ENCODE assay signal across 2 cellular contexts in genomic region chr1:40939320-40940059, GRCh38.
TF ChIP-seq lines count a peak whose summit lies in the region.

No MANE protein-coding gene starts in this region.

TF ChIP-seq in IMR-90, 13 proteins besides CTCF, POLR2A, EP300 and RAD21:
- TF ChIP-seq MAZ (IDR thresholded peaks at IDR 0.05; ENCODE audit: borderline replicate concordance, low read depth, low read length) (no peak), CEBPB (IDR thresholded peaks at IDR 0.05; ENCODE audit: low read depth, low read length) (peak; percentile 90)
TF ChIP-seq in IMR-90: peak in this region for 1.

TF ChIP-seq in HepG2, 621 proteins besides CTCF, POLR2A, EP300 and RAD21 (continues in another document):
- peak; percentile 41; the same call in 1 of the 2 replicates for TF ChIP-seq KDM6A (CRISPR knock-in tag; IDR thresholded peaks at IDR 0.05; ENCODE audit: low read depth)
- TF ChIP-seq CREM (IDR thresholded peaks at IDR 0.05) = peak; percentile 44; the same call in 1 of the 2 replicates
- no peak for TF ChIP-seq CREM (CRISPR knock-in tag; IDR thresholded peaks at IDR 0.05)
- 0 out of 2 replicates have a peak, but pooled peaks have one; percentile 49 for TF ChIP-seq ZNF275 (CRISPR knock-in tag; IDR thresholded peaks at IDR 0.05; ENCODE audit: borderline replicate concordance)
- no peak; the same call in 1 of the 2 replicates for TF ChIP-seq ZNF501 (CRISPR knock-in tag; IDR thresholded peaks at IDR 0.05)
- TF ChIP-seq ZNF766 (CRISPR knock-in tag; IDR thresholded peaks at IDR 0.05; ENCODE audit: borderline replicate concordance) = no peak
- no peak for TF ChIP-seq ZNF589 (CRISPR knock-in tag; conservative IDR thresholded peaks at IDR 0.05)
- 0 out of 2 replicates have a peak, but pooled peaks have one; percentile 56 for TF ChIP-seq ZNF609 (CRISPR knock-in tag; IDR thresholded peaks at IDR 0.05; ENCODE audit: borderline replicate concordance)
- no peak for TF ChIP-seq PBX3 (CRISPR knock-in tag; IDR thresholded peaks at IDR 0.05; ENCODE audit: borderline replicate concordance)
- TF ChIP-seq ZSCAN25 (CRISPR knock-in tag; IDR thresholded peaks at IDR 0.05) = 0 out of 2 replicates have a peak, but pooled peaks have one; percentile 35
- TF ChIP-seq KAT8 (CRISPR knock-in tag; IDR thresholded peaks at IDR 0.05) = peak; percentile 54
- TF ChIP-seq STAG1 (CRISPR knock-in tag; IDR thresholded peaks at IDR 0.05) = no peak
- TF ChIP-seq TFDP1 (CRISPR knock-in tag; IDR thresholded peaks at IDR 0.05; ENCODE audit: borderline replicate concordance) = peak; percentile 45; the same call in 1 of the 2 replicates
- no peak; the same call in 1 of the 2 replicates for TF ChIP-seq ZNF362 (CRISPR knock-in tag; IDR thresholded peaks at IDR 0.05; ENCODE audit: borderline replicate concordance)
- TF ChIP-seq ZFAT (CRISPR knock-in tag; conservative IDR thresholded peaks at IDR 0.05) = no peak
- TF ChIP-seq ZNF569 (CRISPR knock-in tag; IDR thresholded peaks at IDR 0.05; ENCODE audit: borderline replicate concordance) = no peak
- TF ChIP-seq BHLHE40 (IDR thresholded peaks at IDR 0.05; ENCODE audit: low read length) = peak; percentile 68; the same call in 1 of the 2 replicates
- no peak for TF ChIP-seq ZNF101 (CRISPR knock-in tag; IDR thresholded peaks at IDR 0.05; ENCODE audit: borderline replicate concordance, low read depth)
- TF ChIP-seq ATF2 (CRISPR knock-in tag; IDR thresholded peaks at IDR 0.05) = peak; percentile 89
- 0 out of 2 replicates have a peak, but pooled peaks have one; percentile 33 for TF ChIP-seq ZNF607 (CRISPR knock-in tag; IDR thresholded peaks at IDR 0.05; ENCODE audit: borderline replicate concordance)
- TF ChIP-seq ZNF674 (CRISPR knock-in tag; IDR thresholded peaks at IDR 0.05; ENCODE audit: low read depth) = no peak
- TF ChIP-seq TCF12 (IDR thresholded peaks at IDR 0.05) = no peak
- TF ChIP-seq TCF12 (CRISPR knock-in tag; IDR thresholded peaks at IDR 0.05) = no peak
- peak; percentile 87 for TF ChIP-seq ZGPAT (CRISPR knock-in tag; IDR thresholded peaks at IDR 0.05)
- TF ChIP-seq LBX2 (CRISPR knock-in tag; IDR thresholded peaks at IDR 0.05; ENCODE audit: borderline replicate concordance) = no peak
- TF ChIP-seq ZNF292 (CRISPR knock-in tag; IDR thresholded peaks at IDR 0.05; ENCODE audit: borderline replicate concordance, low read depth) = peak; percentile 95
- TF ChIP-seq KMT2B (CRISPR knock-in tag; IDR thresholded peaks at IDR 0.05) = peak; percentile 54; the same call in 1 of the 2 replicates
- TF ChIP-seq MXD4 (CRISPR knock-in tag; IDR thresholded peaks at IDR 0.05) = 0 out of 2 replicates have a peak, but pooled peaks have one; percentile 62
- peak; percentile 48; the same call in 1 of the 2 replicates for TF ChIP-seq ZNF335 (CRISPR knock-in tag; IDR thresholded peaks at IDR 0.05)
- no peak for TF ChIP-seq ZNF570 (CRISPR knock-in tag; IDR thresholded peaks at IDR 0.05; ENCODE audit: borderline replicate concordance)
- TF ChIP-seq HOXA5 (CRISPR knock-in tag; IDR thresholded peaks at IDR 0.05) = peak; percentile 70; the same call in 1 of the 2 replicates
- 0 out of 2 replicates have a peak, but pooled peaks have one; percentile 28 for TF ChIP-seq YEATS2 (CRISPR knock-in tag; IDR thresholded peaks at IDR 0.05; ENCODE audit: borderline replicate concordance)
- peak; percentile 90 for TF ChIP-seq HMG20A (CRISPR knock-in tag; IDR thresholded peaks at IDR 0.05; ENCODE audit: borderline replicate concordance)
- peak; percentile 74; the same call in 1 of the 2 replicates for TF ChIP-seq TGIF2 (CRISPR knock-in tag; IDR thresholded peaks at IDR 0.05)
- TF ChIP-seq HMGXB3 (CRISPR knock-in tag; IDR thresholded peaks at IDR 0.05; ENCODE audit: borderline replicate concordance) = peak; percentile 53; the same call in 1 of the 2 replicates
- TF ChIP-seq HNF1B (CRISPR knock-in tag; IDR thresholded peaks at IDR 0.05) = peak; percentile 68; the same call in 1 of the 2 replicates
